Comparison of ENCODE assay signal across 8 cellular contexts in the genomic region with DNA sequence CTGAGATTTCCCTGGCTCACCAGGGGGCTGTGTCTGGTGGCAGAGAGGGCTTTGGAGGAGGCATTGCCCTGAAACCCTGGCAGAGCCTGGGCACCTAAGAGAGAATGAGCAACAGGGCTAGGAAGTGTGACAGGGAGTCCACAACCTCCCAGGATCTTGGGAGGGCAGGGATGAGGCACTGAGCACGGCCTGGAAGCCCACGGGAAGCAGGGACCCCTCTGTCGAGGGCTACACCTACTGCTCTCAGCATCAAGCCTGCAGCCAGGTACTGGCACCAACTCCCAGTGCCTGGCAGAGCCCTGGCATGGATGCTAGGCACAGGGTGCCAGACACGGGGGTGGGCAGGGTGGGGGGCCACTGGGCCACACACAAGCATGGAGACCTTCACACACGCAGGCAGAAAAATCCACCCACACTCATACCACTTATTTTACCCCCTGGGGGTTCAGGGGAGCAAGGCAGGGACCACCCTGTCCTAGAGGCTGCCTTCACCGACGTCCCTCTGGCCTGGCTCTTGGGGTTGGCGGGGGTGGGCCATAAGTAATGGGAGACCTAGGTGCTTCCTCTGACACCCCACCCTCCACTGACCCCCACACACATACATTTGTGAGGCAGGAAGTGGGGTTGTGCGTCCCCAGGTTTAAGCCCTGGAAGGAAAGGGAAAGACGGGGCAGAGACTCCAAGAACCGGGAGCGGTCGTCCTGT. TPM values are rescaled to one million over a fixed set of nuclear protein-coding genes. Genes with fewer than 3 reads are reported as not detected.
DNase-seq lines count a peak whose midpoint lies in the region; ATAC-seq and TF ChIP-seq lines count a peak whose summit lies in the region.

No MANE protein-coding gene starts in this region.

- peaks cover 3% of the 10 kb centered on the region; the same call in 2 of the 3 replicates for H3K9me3 Mint-ChIP-seq in GM23338

- peak overlapping the region; percentile 76 for H3K4me3 Mint-ChIP-seq in GM23338

- H3K9ac ChIP-seq in skeletal muscle tissue (ENCODE audit: low read depth in 1 of 3, low read length in 3 of 3) = peak overlapping the region in 1 of 3 donors; percentile 66

- H4K20me1 ChIP-seq in GM23338 (replicated peaks; ENCODE audit: insufficient read depth) = no peaks in the 10 kb centered on the region

- no peaks in the 10 kb centered on the region for H3K9me3 ChIP-seq in skeletal muscle tissue (ENCODE audit: control insufficient read depth in 3 of 3, low read length in 3 of 3)

- TF ChIP-seq CTCF in GM23338 (conservative IDR thresholded peaks at IDR 0.05; ENCODE audit: low read depth in 2 of 2) = no peak
- TF ChIP-seq CTCF in WI38 (IDR thresholded peaks at IDR 0.05; ENCODE audit: low read depth, low read length) = no peak

- peaks cover 61% of the 10 kb centered on the region for H3K4me1 Mint-ChIP-seq in GM23338

- 0 out of 2 replicates have a peak, but pooled peaks cover 4% of the 10 kb centered on the region for H3F3A ChIP-seq in GM23338 (replicated peaks; ENCODE audit: low read depth)

- H3K4me2 ChIP-seq in GM23338 = peak overlapping the region; percentile 90

- H3K27ac Mint-ChIP-seq in GM23338 = no peak overlapping the region

- H3K36me3 ChIP-seq in GM23338 (ENCODE audit: insufficient read depth) = no peaks in the 10 kb centered on the region
- no peaks in the 10 kb centered on the region for H3K36me3 ChIP-seq in skeletal muscle tissue (ENCODE audit: control insufficient read depth in 3 of 3, insufficient read depth in 3 of 3, low read length in 3 of 3)

- 0 out of 2 replicates have a peak overlapping the region, but pooled peaks have one; percentile 23 for H2AFZ ChIP-seq in GM23338

- H3K27ac ChIP-seq in GM23338 (ENCODE audit: low read depth) = no peak overlapping the region
- no peak overlapping the region for H3K27ac ChIP-seq in skeletal muscle tissue (ENCODE audit: low read depth, low read length)

- no peaks in the 10 kb centered on the region for H3K9me2 ChIP-seq in GM23338 (ENCODE audit: insufficient read depth)

- H3K4me1 ChIP-seq in GM23338 (ENCODE audit: insufficient read depth) = peaks cover 37% of the 10 kb centered on the region
- peaks cover 21 to 38% (median 31%) of the 10 kb centered on the region in 3 donors for H3K4me1 ChIP-seq in skeletal muscle tissue (ENCODE audit: control insufficient read depth in 3 of 3, insufficient read depth in 3 of 3, low read length in 3 of 3)

- peaks cover 39% of the 10 kb centered on the region for H3K27me3 Mint-ChIP-seq in GM23338 (ENCODE audit: insufficient read depth, low read depth, poor library complexity)

- DNase-seq in GM23338 (ENCODE audit: low spot score) (no peak), 8988T (no peak), NCI-H2196 treated with DMSO at 0.1 percent for 48 hours (lab: John Stamatoyannopoulos, UW; ENCODE audit: unreplicated experiment) (no peak)
- DNase-seq in activated CD4-positive, CD25-positive, alpha-beta regulatory T cell treated with anti-CD3 and anti-CD28 coated beads, Interleukin-2, amount 50 U/mL, for 72 hours = no peak

- no peaks in the 10 kb centered on the region for H3K79me2 ChIP-seq in GM23338 (replicated peaks; ENCODE audit: insufficient read depth)

- H3K36me3 Mint-ChIP-seq in GM23338 (ENCODE audit: low read depth) = peaks cover 10% of the 10 kb centered on the region

- H3K27me3 ChIP-seq in GM23338 (ENCODE audit: insufficient read depth) = peaks cover 23% of the 10 kb centered on the region
- H3K27me3 ChIP-seq in skeletal muscle tissue (ENCODE audit: control insufficient read depth in 3 of 3, insufficient read depth in 3 of 3, low read length in 3 of 3) = peaks cover 0 to 9% (median 3%) of the 10 kb centered on the region in 3 donors

- no peak for ATAC-seq in GM23338
- ATAC-seq in HG02763 (IDR thresholded peaks at IDR 0.05; ENCODE audit: unreplicated experiment) = no peak

- H3K4me3 ChIP-seq in GM23338 (peak overlapping the region; percentile 85), WI38 (ENCODE audit: low read depth, low read length) (peak overlapping the region; percentile 33; the same call in 1 of the 2 replicates), iPS-11a (ENCODE audit: low read depth, low read length) (peak overlapping the region; percentile 56), skeletal muscle tissue (ENCODE audit: low read length in 3 of 3) (peak overlapping the region in 2 of 3 donors; percentile 54 to 63)

TF ChIP-seq in GM23338, 12 proteins besides CTCF, POLR2A, EP300 and RAD21 (continues in another document):
- TF ChIP-seq, protein P1, sequence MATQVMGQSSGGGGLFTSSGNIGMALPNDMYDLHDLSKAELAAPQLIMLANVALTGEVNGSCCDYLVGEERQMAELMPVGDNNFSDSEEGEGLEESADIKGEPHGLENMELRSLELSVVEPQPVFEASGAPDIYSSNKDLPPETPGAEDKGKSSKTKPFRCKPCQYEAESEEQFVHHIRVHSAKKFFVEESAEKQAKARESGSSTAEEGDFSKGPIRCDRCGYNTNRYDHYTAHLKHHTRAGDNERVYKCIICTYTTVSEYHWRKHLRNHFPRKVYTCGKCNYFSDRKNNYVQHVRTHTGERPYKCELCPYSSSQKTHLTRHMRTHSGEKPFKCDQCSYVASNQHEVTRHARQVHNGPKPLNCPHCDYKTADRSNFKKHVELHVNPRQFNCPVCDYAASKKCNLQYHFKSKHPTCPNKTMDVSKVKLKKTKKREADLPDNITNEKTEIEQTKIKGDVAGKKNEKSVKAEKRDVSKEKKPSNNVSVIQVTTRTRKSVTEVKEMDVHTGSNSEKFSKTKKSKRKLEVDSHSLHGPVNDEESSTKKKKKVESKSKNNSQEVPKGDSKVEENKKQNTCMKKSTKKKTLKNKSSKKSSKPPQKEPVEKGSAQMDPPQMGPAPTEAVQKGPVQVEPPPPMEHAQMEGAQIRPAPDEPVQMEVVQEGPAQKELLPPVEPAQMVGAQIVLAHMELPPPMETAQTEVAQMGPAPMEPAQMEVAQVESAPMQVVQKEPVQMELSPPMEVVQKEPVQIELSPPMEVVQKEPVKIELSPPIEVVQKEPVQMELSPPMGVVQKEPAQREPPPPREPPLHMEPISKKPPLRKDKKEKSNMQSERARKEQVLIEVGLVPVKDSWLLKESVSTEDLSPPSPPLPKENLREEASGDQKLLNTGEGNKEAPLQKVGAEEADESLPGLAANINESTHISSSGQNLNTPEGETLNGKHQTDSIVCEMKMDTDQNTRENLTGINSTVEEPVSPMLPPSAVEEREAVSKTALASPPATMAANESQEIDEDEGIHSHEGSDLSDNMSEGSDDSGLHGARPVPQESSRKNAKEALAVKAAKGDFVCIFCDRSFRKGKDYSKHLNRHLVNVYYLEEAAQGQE (IDR thresholded peaks at IDR 0.05; ENCODE audit: unreplicated experiment) = no peak
- no peak for TF ChIP-seq CREB1 (CRISPR knock-in tag; IDR thresholded peaks at IDR 0.05; ENCODE audit: low read depth)
- TF ChIP-seq, protein P2, sequence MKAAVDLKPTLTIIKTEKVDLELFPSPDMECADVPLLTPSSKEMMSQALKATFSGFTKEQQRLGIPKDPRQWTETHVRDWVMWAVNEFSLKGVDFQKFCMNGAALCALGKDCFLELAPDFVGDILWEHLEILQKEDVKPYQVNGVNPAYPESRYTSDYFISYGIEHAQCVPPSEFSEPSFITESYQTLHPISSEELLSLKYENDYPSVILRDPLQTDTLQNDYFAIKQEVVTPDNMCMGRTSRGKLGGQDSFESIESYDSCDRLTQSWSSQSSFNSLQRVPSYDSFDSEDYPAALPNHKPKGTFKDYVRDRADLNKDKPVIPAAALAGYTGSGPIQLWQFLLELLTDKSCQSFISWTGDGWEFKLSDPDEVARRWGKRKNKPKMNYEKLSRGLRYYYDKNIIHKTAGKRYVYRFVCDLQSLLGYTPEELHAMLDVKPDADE (IDR thresholded peaks at IDR 0.05) = no peak
- TF ChIP-seq POLR2AphosphoS5 (IDR thresholded peaks at IDR 0.05; ENCODE audit: low read depth) = no peak
- TF ChIP-seq STAT1 (IDR thresholded peaks at IDR 0.05; ENCODE audit: unreplicated experiment) = no peak
- TF ChIP-seq ZNF114 (CRISPR knock-in tag; IDR thresholded peaks at IDR 0.05) = no peak
- TF ChIP-seq EZH2 (IDR thresholded peaks at IDR 0.05; ENCODE audit: low read depth, unreplicated experiment) = no peak

RNA-seq across cellular contexts. Expression of a gene that starts 1.0 kb away (rescaled TPM):
- 23.0 and 25.1 TPM in 2 replicates for total RNA-seq in GM23338 (2014; rRNA removed; shearing (Covaris generic))
- 14.8 and 16.6 TPM in 2 replicates for polyA plus RNA-seq in GM23338 (2016; fragmentation: Nextera tagmentation; extraction: Ambion mirVana)
- total RNA-seq in skeletal muscle tissue = 2.6 TPM

RNA-seq across cellular contexts. Expression of a gene that starts 13.7 kb away (rescaled TPM):
- total RNA-seq in GM23338 (2014; rRNA removed; shearing (Covaris generic)) = 2.3 and 2.7 TPM in 2 replicates
- polyA plus RNA-seq in GM23338 (2016; fragmentation: Nextera tagmentation; extraction: Ambion mirVana) = 1.4 and 1.6 TPM in 2 replicates
- total RNA-seq in skeletal muscle tissue = 11.5 TPM

RNA-seq across cellular contexts. Expression of a gene that starts 36.7 kb away (rescaled TPM):
- total RNA-seq in GM23338 (2014; rRNA removed; shearing (Covaris generic)) = 0.28 TPM in 1 of 2 replicates, not detected in the other
- polyA plus RNA-seq in GM23338 (2016; fragmentation: Nextera tagmentation; extraction: Ambion mirVana) = 0.26 and 1.3 TPM in 2 replicates
- total RNA-seq in skeletal muscle tissue = 135 TPM

RNA-seq across cellular contexts. Expression of a gene that starts 51.0 kb away (rescaled TPM):
- 68.7 and 69.4 TPM in 2 replicates for total RNA-seq in GM23338 (2014; rRNA removed; shearing (Covaris generic))
- polyA plus RNA-seq in GM23338 (2016; fragmentation: Nextera tagmentation; extraction: Ambion mirVana) = 19.5 and 20.6 TPM in 2 replicates
- total RNA-seq in skeletal muscle tissue = 46.4 TPM

RNA-seq across cellular contexts. Expression of a gene that starts 53.4 kb away (rescaled TPM):
- total RNA-seq in GM23338 (2014; rRNA removed; shearing (Covaris generic)) = not detected in 2 replicates
- polyA plus RNA-seq in GM23338 (2016; fragmentation: Nextera tagmentation; extraction: Ambion mirVana) = not detected in 2 replicates
- not detected for total RNA-seq in skeletal muscle tissue

Comparison
In these comparisons a context has a peak if more than half of its experiments do, and no peak if none do; other contexts are left out.
1. H3K4me3 ChIP-seq: peak in every context shown above with its lines; median percentile 85 in GM23338; 58 in skeletal muscle tissue; 56 in iPS-11a; 33 in WI38.
2. RNA of a gene that starts 36.7 kb away (total RNA-seq): 135 TPM in skeletal muscle tissue (single experiment); 0.28 TPM in GM23338; every median in the first group is over 100 times any median in the second.